18 cellular contexts compared by ENCODE assay signal in genomic region chr7:105000190-105000589, GRCh38. TPM values are rescaled to one million over a fixed set of nuclear protein-coding genes. Genes with fewer than 3 reads are reported as not detected.
A peak's percentile ranks its signal among the peaks of the same experiment; 100 is the strongest.
DNase-seq lines count a peak whose midpoint lies in the region; ATAC-seq and TF ChIP-seq lines count a peak whose summit lies in the region.
"Had no signal": no experiment of that assay in that cellular context is flagged by ENCODE, and none has a peak within 500 bp of the region (broad histone marks: within the 10 kb centered on the region; RNA-seq: fewer than 3 reads in every experiment).

No MANE protein-coding gene starts in this region.

- no peak overlapping the region for H2BK120ac ChIP-seq in mesenchymal stem cell (ENCODE audit: low read depth, low read length)

- H3K4me1 Mint-ChIP-seq in activated T-cell treated with anti-CD3 and anti-CD28 coated beads, Interleukin-2, amount 50 U/mL, for 72 hours (ENCODE audit: low read depth): peaks cover 95% of the 10 kb centered on the region
- peaks cover 93 to 98% (median 94%) of the 10 kb centered on the region in 3 donors for H3K4me1 Mint-ChIP-seq in T-cell

- H3K4me3 ChIP-seq in mesenchymal stem cell (ENCODE audit: insufficient read depth in 1 of 2, low read depth in 1 of 2, low read length in 2 of 2) (no peak overlapping the region), thoracic aorta (no peak overlapping the region)
- H3K4me3 ChIP-seq: lower lobe of right lung, right lobe of liver, upper lobe of left lung had no signal

- H2BK5ac ChIP-seq in mesenchymal stem cell (ENCODE audit: low read depth, low read length, poor library complexity, severe bottlenecking): no peak overlapping the region

- WGBS in mesenchymal stem cell: 78% methylated on average over 2 of the region's 4 CpGs

- H2BK12ac ChIP-seq in mesenchymal stem cell (ENCODE audit: low read length in 2 of 2): no peak overlapping the region

- TF ChIP-seq CTCF in thoracic aorta (IDR thresholded peaks at IDR 0.05): no peak

- no peak overlapping the region for H2AFZ ChIP-seq in mesenchymal stem cell (ENCODE audit: low read depth, low read length)

- H3K4me1 ChIP-seq in mesenchymal stem cell (ENCODE audit: control insufficient read depth, insufficient read depth, low read depth, low read length) (peaks cover 9% of the 10 kb centered on the region), thoracic aorta (ENCODE audit: control insufficient read depth in 1 of 2, low read depth in 2 of 2) (peaks cover 70 to 98% of the 10 kb centered on the region in 2 donors)

- no peaks in the 10 kb centered on the region for H3K79me1 ChIP-seq in mesenchymal stem cell (replicated peaks; ENCODE audit: low read length, poor library complexity, severe bottlenecking)

- H3K9me3 ChIP-seq in mesenchymal stem cell (ENCODE audit: control insufficient read depth, low read length): no peaks in the 10 kb centered on the region
- no peaks in the 10 kb centered on the region for H3K9me3 ChIP-seq in thoracic aorta
- H3K9me3 ChIP-seq: lower lobe of right lung, right lobe of liver, upper lobe of left lung had no signal

- no peak overlapping the region for H3K4me2 ChIP-seq in mesenchymal stem cell (ENCODE audit: low read length, poor library complexity, severe bottlenecking)

- no peaks in the 10 kb centered on the region for H3K9me3 Mint-ChIP-seq in activated T-cell treated with anti-CD3 and anti-CD28 coated beads, Interleukin-2, amount 50 U/mL, for 72 hours
- no peaks in the 10 kb centered on the region for H3K9me3 Mint-ChIP-seq in T-cell
- H3K9me3 Mint-ChIP-seq: neural crest cell had no signal

- H3K23ac ChIP-seq in mesenchymal stem cell (ENCODE audit: low read length in 2 of 2): no peak overlapping the region

- H3K4ac ChIP-seq in mesenchymal stem cell (ENCODE audit: low read depth in 1 of 2, low read length in 2 of 2): no peak overlapping the region

- H2BK15ac ChIP-seq in mesenchymal stem cell (ENCODE audit: low read depth, poor library complexity, severe bottlenecking): no peak overlapping the region

- H3K36me3 ChIP-seq in mesenchymal stem cell (ENCODE audit: control insufficient read depth in 1 of 2, insufficient read depth in 2 of 2, low read depth in 1 of 2, low read length in 2 of 2): peaks cover 6 to 59% of the 10 kb centered on the region in 2 experiments
- H3K36me3 ChIP-seq in thoracic aorta: no peaks in the 10 kb centered on the region
- H3K36me3 ChIP-seq: right lobe of liver had no signal

- H3K14ac ChIP-seq in mesenchymal stem cell (ENCODE audit: low read length in 2 of 2): no peak overlapping the region

- CTCF ChIA-PET in T-cell (lab: Charles Lee): no interaction called here

- ATAC-seq in activated T-cell treated with anti-CD3 and anti-CD28 coated beads, Interleukin-2, amount 50 U/mL, for 72 hours (replicated peaks in 1 of 2): no peak
- no peak for ATAC-seq in T-cell (replicated peaks in 1 of 4)
- ATAC-seq in thoracic aorta (ENCODE audit: insufficient number of reproducible peaks, low FRiP score, low read depth): no peak
- no peak for ATAC-seq in HG02642 (IDR thresholded peaks at IDR 0.05; ENCODE audit: poor library complexity, unreplicated experiment)

- no peak overlapping the region for H3K18ac ChIP-seq in mesenchymal stem cell (ENCODE audit: low read depth in 1 of 2, low read length in 2 of 2)

- H4K91ac ChIP-seq in mesenchymal stem cell (ENCODE audit: low read length): no peak overlapping the region

- H3K27me3 ChIP-seq in mesenchymal stem cell (ENCODE audit: control insufficient read depth in 1 of 2, insufficient read depth in 1 of 2, low read length in 2 of 2) (no peaks in the 10 kb centered on the region), thoracic aorta (replicated peaks; ENCODE audit: insufficient read depth) (no peaks in the 10 kb centered on the region)
- H3K27me3 ChIP-seq: right lobe of liver, upper lobe of left lung had no signal

- H2AK5ac ChIP-seq in mesenchymal stem cell (ENCODE audit: low read length, severe bottlenecking): no peak overlapping the region

- H3K27ac ChIP-seq in mesenchymal stem cell (ENCODE audit: low read length, poor library complexity, severe bottlenecking) (no peak overlapping the region), thoracic aorta (peak overlapping the region; percentile 41 to 83)
- H3K27ac ChIP-seq: lower lobe of right lung, right lobe of liver, WERI-Rb-1 had no signal

- peak overlapping the region; percentile 87 for H3K27ac Mint-ChIP-seq in activated T-cell treated with anti-CD3 and anti-CD28 coated beads, Interleukin-2, amount 50 U/mL, for 72 hours
- H3K27ac Mint-ChIP-seq in T-cell: peak overlapping the region; percentile 59 to 71

- H3K9ac ChIP-seq in mesenchymal stem cell (ENCODE audit: low read length): peak overlapping the region; percentile 5

- no peak for DNase-seq in activated T-cell treated with anti-CD3 and anti-CD28 coated beads, Interleukin-2, amount 50 U/mL, for 72 hours
- DNase-seq in activated T-cell treated with anti-CD3 and anti-CD28 coated beads for 4 hours (no peak), T-cell (no peak), mesenchymal stem cell (no peak), thoracic aorta (ENCODE audit: low spot score) (no peak), NCI-H1092 treated with DMSO at 0.1 percent for 48 hours (lab: John Stamatoyannopoulos, UW) (no peak), DMS 273 treated with DMSO at 0.1 percent for 48 hours (lab: John Stamatoyannopoulos, UW) (no peak)
- DNase-seq: activated CD8-positive, alpha-beta memory T cell treated with anti-CD3 and anti-CD28 coated beads, Interleukin-2, amount 50 U/mL, for 4 hours; DMS53; foreskin fibroblast; lower lobe of right lung; NCI-H82; right lobe of liver; stimulated activated CD4-positive, alpha-beta T cell treated with anti-CD3 and anti-CD28 coated beads, Interleukin-2, amount 100 ng/mL, for 24 hours; WERI-Rb-1 had no signal

- H3K36me3 Mint-ChIP-seq in activated T-cell treated with anti-CD3 and anti-CD28 coated beads, Interleukin-2, amount 50 U/mL, for 72 hours (ENCODE audit: insufficient read depth in 2 of 2): peaks cover 7 to 26% of the 10 kb centered on the region in 2 donors
- H3K36me3 Mint-ChIP-seq in T-cell: peaks cover 32% of the 10 kb centered on the region

- peak overlapping the region; percentile 11 to 59 for H3K4me3 Mint-ChIP-seq in activated T-cell treated with anti-CD3 and anti-CD28 coated beads, Interleukin-2, amount 50 U/mL, for 72 hours
- peak overlapping the region in 2 of 3 donors; percentile 3 to 61 for H3K4me3 Mint-ChIP-seq in T-cell
- H3K4me3 Mint-ChIP-seq: neural crest cell had no signal

- no peaks in the 10 kb centered on the region for H3K27me3 Mint-ChIP-seq in activated T-cell treated with anti-CD3 and anti-CD28 coated beads, Interleukin-2, amount 50 U/mL, for 72 hours (ENCODE audit: low read depth)
- H3K27me3 Mint-ChIP-seq in T-cell: no peaks in the 10 kb centered on the region

- POLR2A ChIA-PET in T-cell (lab: Charles Lee): no interaction called here

- no peak overlapping the region for H4K8ac ChIP-seq in mesenchymal stem cell (ENCODE audit: low read length)

RNA-seq across cellular contexts. Expression of gene KMT2E, which starts 13.8 kb away (rescaled TPM):
- total RNA-seq in activated T-cell treated with anti-CD3 and anti-CD28 coated beads, Interleukin-2, amount 50 U/mL, for 72 hours: 100 to 1,000 TPM in 1 of 2 donors, 10 to 100 TPM in 1; 96.4 to 112 TPM
- total RNA-seq in T-cell (100 to 1,000 TPM; 164 to 260 (median 169) TPM), thoracic aorta (100 to 1,000 TPM; 139 to 140 TPM)
- polyA plus RNA-seq in mesenchymal stem cell (2013, experiment 1 of 2): 37.5 TPM
- 35.8 TPM for polyA plus RNA-seq in mesenchymal stem cell (2013, experiment 2 of 2)
